8 cellular contexts compared by ENCODE assay signal in the genomic region with DNA sequence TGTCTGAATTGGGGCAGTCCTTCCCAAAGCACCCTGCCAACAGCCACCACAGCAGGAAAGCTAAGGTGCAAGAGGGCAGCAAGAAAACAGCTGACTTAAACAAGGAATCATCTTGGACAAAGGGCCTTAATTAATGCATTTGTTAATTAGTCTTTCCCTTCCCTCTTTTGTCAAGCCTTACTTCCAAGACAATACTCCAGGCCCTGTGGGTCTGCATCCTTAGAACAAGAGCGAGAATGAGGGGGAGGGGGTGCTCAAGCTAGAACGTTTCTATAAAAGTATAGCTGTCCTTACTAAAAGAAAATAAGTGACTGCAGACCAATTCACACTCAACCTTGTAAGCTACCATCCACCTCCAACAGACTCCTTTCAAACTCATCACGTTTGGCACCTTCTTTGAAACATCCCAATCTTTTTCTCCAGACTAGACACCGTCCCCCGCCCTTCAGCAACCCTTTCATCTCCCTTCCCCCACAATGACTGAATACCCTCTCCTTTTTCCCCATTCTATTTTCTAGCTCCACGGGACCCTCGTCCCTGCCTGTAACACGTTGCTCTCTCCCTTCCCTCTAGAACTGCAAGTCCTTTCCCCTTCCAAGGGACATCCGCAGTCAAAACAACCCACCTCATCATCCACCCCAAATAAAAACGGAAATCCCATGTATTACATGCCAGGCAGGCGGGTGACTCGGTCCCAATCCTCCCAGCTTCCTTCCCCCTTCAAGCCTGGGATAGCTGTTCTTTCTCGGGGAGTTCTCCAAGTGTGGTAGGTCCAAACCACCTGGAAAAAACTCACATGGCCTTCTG.
DNase-seq lines count a peak whose midpoint lies in the region; ATAC-seq, FAIRE-seq and TF ChIP-seq lines count a peak whose summit lies in the region.

No MANE protein-coding gene starts in this region.

- H3K36me3 ChIP-seq in HAP-1 (replicated peaks): no peaks in the 10 kb centered on the region

- H3K4me3 ChIP-seq in AG04449 (ENCODE audit: low read depth, low read length) (peak overlapping the region; percentile 83), HAP-1 (peak overlapping the region; percentile 76), iPS-18c (ENCODE audit: insufficient read depth, low read depth, low read length) (peak overlapping the region; percentile 91)

- peaks cover 5% of the 10 kb centered on the region for H3K9me3 Mint-ChIP-seq in activated T-helper 17 cell treated with anti-CD3 and anti-CD28 coated beads, Interleukin-2, amount 50 U/mL, for 72 hours
- H3K9me3 Mint-ChIP-seq in stimulated activated memory B cell treated with anti-CD40 and anti-IgM and Interleukin-4, amounts not matched to agents 10 μg/mL and 1 μg/mL and 100 μg/mL, for 72 hours: no peaks in the 10 kb centered on the region

- no peaks in the 10 kb centered on the region for H3K27me3 ChIP-seq in HAP-1 (ENCODE audit: low read depth)

- H3K36me3 Mint-ChIP-seq in activated T-helper 17 cell treated with anti-CD3 and anti-CD28 coated beads, Interleukin-2, amount 50 U/mL, for 72 hours (ENCODE audit: low read depth): peaks cover 5% of the 10 kb centered on the region
- H3K36me3 Mint-ChIP-seq in stimulated activated memory B cell treated with anti-CD40 and anti-IgM and Interleukin-4, amounts not matched to agents 10 μg/mL and 1 μg/mL and 100 μg/mL, for 72 hours: no peaks in the 10 kb centered on the region

- no peaks in the 10 kb centered on the region for H3K27me3 Mint-ChIP-seq in activated T-helper 17 cell treated with anti-CD3 and anti-CD28 coated beads, Interleukin-2, amount 50 U/mL, for 72 hours
- no peaks in the 10 kb centered on the region for H3K27me3 Mint-ChIP-seq in stimulated activated memory B cell treated with anti-CD40 and anti-IgM and Interleukin-4, amounts not matched to agents 10 μg/mL and 1 μg/mL and 100 μg/mL, for 72 hours

- H3K9me3 ChIP-seq in HAP-1: no peaks in the 10 kb centered on the region
- H3K9me3 ChIP-seq in iPS-18c (ENCODE audit: control insufficient read depth, insufficient read depth, low read length): no peaks in the 10 kb centered on the region

- H3K4me1 ChIP-seq in HAP-1: peaks cover 36% of the 10 kb centered on the region

- no peak for DNase-seq in AG04449 (ENCODE audit: low read depth, low spot score)
- peak in 1 of 2 experiments; percentile 28 for DNase-seq in HAP-1 (ENCODE audit: low spot score in 2 of 2)
- no peak for DNase-seq in D721Med (ENCODE audit: insufficient read length, low spot score)
- no peak for DNase-seq in globus pallidus (ENCODE audit: low spot score)

- no peak for ATAC-seq in activated T-helper 17 cell treated with anti-CD3 and anti-CD28 coated beads, Interleukin-2, amount 50 U/mL, for 72 hours (replicated peaks)
- no peak for ATAC-seq in stimulated activated memory B cell treated with anti-CD40 and anti-IgM and Interleukin-4, amounts not matched to agents 10 μg/mL and 1 μg/mL and 100 μg/mL, for 72 hours
- no peak for ATAC-seq in GM18858 (IDR thresholded peaks at IDR 0.05; ENCODE audit: unreplicated experiment)

- in situ Hi-C loops in HAP-1 (cut with MboI; ENCODE audit: low sequenced_read_pairs): no loop called here

- no peak for TF ChIP-seq CTCF in AG04449 (IDR thresholded peaks at IDR 0.05; ENCODE audit: insufficient read depth, low read length, missing control alignments)
- no peak for TF ChIP-seq CTCF in D721Med (IDR thresholded peaks at IDR 0.05; ENCODE audit: insufficient read depth, missing control alignments)

- POLR2A ChIA-PET in AG04449 (lab: Yijun Ruan, JAX): interaction anchor here (1.4 kb wide), 1 partner anchor 24 kb away, joined by 4 read pairs; no protein-coding TSS in a partner anchor

- peaks cover 44% of the 10 kb centered on the region for H3K4me1 Mint-ChIP-seq in activated T-helper 17 cell treated with anti-CD3 and anti-CD28 coated beads, Interleukin-2, amount 50 U/mL, for 72 hours
- H3K4me1 Mint-ChIP-seq in stimulated activated memory B cell treated with anti-CD40 and anti-IgM and Interleukin-4, amounts not matched to agents 10 μg/mL and 1 μg/mL and 100 μg/mL, for 72 hours: peaks cover 62% of the 10 kb centered on the region

- peak overlapping the region; percentile 88 for H3K27ac Mint-ChIP-seq in activated T-helper 17 cell treated with anti-CD3 and anti-CD28 coated beads, Interleukin-2, amount 50 U/mL, for 72 hours
- peak overlapping the region; percentile 62 for H3K27ac Mint-ChIP-seq in stimulated activated memory B cell treated with anti-CD40 and anti-IgM and Interleukin-4, amounts not matched to agents 10 μg/mL and 1 μg/mL and 100 μg/mL, for 72 hours

- CTCF ChIA-PET in AG04449 (lab: Yijun Ruan, JAX): interaction anchor here (0.8 to 2.0 kb wide), 5 partner anchors 10 to 79 kb away, joined by 3 to 12 read pairs (median 3); no protein-coding TSS in a partner anchor

- no peak for FAIRE-seq in D721Med (lab: Jason Lieb, UNC)

- H3K4me3 Mint-ChIP-seq in activated T-helper 17 cell treated with anti-CD3 and anti-CD28 coated beads, Interleukin-2, amount 50 U/mL, for 72 hours: peak overlapping the region; percentile 88
- peak overlapping the region; percentile 83 for H3K4me3 Mint-ChIP-seq in stimulated activated memory B cell treated with anti-CD40 and anti-IgM and Interleukin-4, amounts not matched to agents 10 μg/mL and 1 μg/mL and 100 μg/mL, for 72 hours
